ENCODE assay signal across 14 cellular contexts in the genomic region with DNA sequence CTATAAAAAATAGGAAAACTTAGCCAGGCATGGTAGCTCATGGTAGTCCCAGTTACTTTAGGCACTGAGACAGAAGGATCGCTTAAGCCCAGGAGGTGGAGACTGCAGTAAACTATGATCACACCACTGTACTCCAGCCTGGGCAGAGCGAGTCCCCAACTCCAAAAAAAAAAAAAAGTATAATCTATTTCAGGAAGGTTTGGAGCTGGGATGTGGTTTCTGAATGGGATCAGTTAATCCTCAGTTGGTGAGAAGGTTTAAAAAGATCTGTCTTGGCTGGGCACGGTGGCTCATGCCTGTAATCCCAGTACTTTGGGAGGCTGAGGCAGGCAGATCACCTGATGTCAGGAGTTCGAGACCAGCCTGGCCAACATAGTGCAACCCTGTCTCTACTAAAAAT. TPM values are rescaled to one million over a fixed set of nuclear protein-coding genes. Genes with fewer than 3 reads are reported as not detected.
DNase-seq lines count a peak whose midpoint lies in the region; ATAC-seq and TF ChIP-seq lines count a peak whose summit lies in the region.
"Not testable (repeated sequence)": the region's sequence is repeated elsewhere in the genome, so short reads cannot be mapped to it uniquely, and the experiment has no call there.
"Had no signal": no experiment of that assay in that cellular context is flagged by ENCODE, and none has a peak within 500 bp of the region (broad histone marks: within the 10 kb centered on the region; RNA-seq: fewer than 3 reads in every experiment).

No MANE protein-coding gene starts in this region.

- not testable (repeated sequence) for H3K9me3 ChIP-seq in hepatocyte (ENCODE audit: low read depth); upper lobe of right lung

- H3K27ac Mint-ChIP-seq in chondrocyte (ENCODE audit: unreplicated experiment) = not testable (repeated sequence)

- not testable (repeated sequence) for H3K4me2 ChIP-seq in hepatocyte

- H3K9me2 ChIP-seq in hepatocyte (replicated peaks; ENCODE audit: insufficient read depth) = not testable (repeated sequence)

- H3K9me3 Mint-ChIP-seq in chondrocyte (ENCODE audit: low read depth) = not testable (repeated sequence)

- not testable (repeated sequence) for H3K79me2 ChIP-seq in hepatocyte

- not testable (repeated sequence) for ATAC-seq in upper lobe of right lung

- not testable (repeated sequence) for H3K27me3 Mint-ChIP-seq in chondrocyte (ENCODE audit: low read depth)

- H3K4me1 ChIP-seq in hepatocyte (ENCODE audit: insufficient read depth); upper lobe of right lung: not testable (repeated sequence)

- not testable (repeated sequence) for H2AFZ ChIP-seq in hepatocyte

- intact Hi-C loops in posterior vena cava (cut with DNase I); upper lobe of right lung (cut with DNase I): not testable (repeated sequence)

- H3K36me3 Mint-ChIP-seq in chondrocyte (ENCODE audit: low read depth) = not testable (repeated sequence)

- DNase-seq in NCI-H82 (lab: John Stamatoyannopoulos, UW) = peak; percentile 45
- peak; percentile 4 for DNase-seq in chondrocyte (ENCODE audit: low spot score)
- peak; percentile 42 for DNase-seq in fibroblast of villous mesenchyme (ENCODE audit: low read depth)
- DNase-seq in hepatocyte (ENCODE audit: low spot score); substantia nigra (lab: John Stamatoyannopoulos, UW): not testable (repeated sequence)
- peak; percentile 24 for DNase-seq in posterior vena cava (ENCODE audit: low spot score)
- peak; percentile 5 for DNase-seq in upper lobe of right lung

- 92% methylated on average over 4 of the region's 4 CpGs for WGBS in hepatocyte (ENCODE audit: low lambda C conversion rate, missing lambda C conversion rate)

- H3K4me1 Mint-ChIP-seq in chondrocyte (ENCODE audit: low read depth) = peaks cover 70% of the 10 kb centered on the region

- H4K20me1 ChIP-seq in hepatocyte (ENCODE audit: insufficient read depth, poor library complexity, severe bottlenecking) = not testable (repeated sequence)

- not testable (repeated sequence) for H3K4me3 ChIP-seq in fibroblast of villous mesenchyme (ENCODE audit: low read depth, low read length); hepatocyte; upper lobe of right lung

- peak overlapping the region; percentile 92 for H3K27ac ChIP-seq in hepatocyte
- H3K27ac ChIP-seq in substantia nigra (ENCODE audit: low read depth, low read length, poor library complexity, severe bottlenecking) = peak overlapping the region; percentile 53
- H3K27ac ChIP-seq in upper lobe of right lung = not testable (repeated sequence)

- not testable (repeated sequence) for H3K36me3 ChIP-seq in hepatocyte (replicated peaks; ENCODE audit: insufficient read depth, low read depth); upper lobe of right lung

- TF ChIP-seq CTCF in chondrocyte (IDR thresholded peaks at IDR 0.05); fibroblast of villous mesenchyme (IDR thresholded peaks at IDR 0.05; ENCODE audit: insufficient read depth, low read depth, low read length); hepatocyte (IDR thresholded peaks at IDR 0.05; ENCODE audit: poor library complexity); upper lobe of right lung (IDR thresholded peaks at IDR 0.05): not testable (repeated sequence)

- H3K4me3 Mint-ChIP-seq in chondrocyte (ENCODE audit: unreplicated experiment) = not testable (repeated sequence)

- H3K27me3 ChIP-seq in hepatocyte, upper lobe of right lung: not testable (repeated sequence)

RNA-seq across cellular contexts. Expression of a gene that starts 5.9 kb away (rescaled TPM):
- 17.6 to 18.8 TPM (median 17.8 TPM) in 3 replicates for total RNA-seq in chondrocyte
- 0.64 and 1.3 TPM in 2 replicates for total RNA-seq in fibroblast of villous mesenchyme
- total RNA-seq in hepatocyte = 2.0 and 3.4 TPM in 2 replicates
- 1.3 and 1.6 TPM in 2 replicates for polyA plus RNA-seq in hepatocyte
- 10 to 100 TPM; 12.9 to 18.6 TPM for total RNA-seq in posterior vena cava
- total RNA-seq in upper lobe of right lung = 2.3 TPM
- total RNA-seq: CD8-positive, alpha-beta memory T cell; GM12878 had no signal
- polyA plus RNA-seq: CD14-positive monocyte; CD8-positive, alpha-beta memory T cell; GM12878; IgD-negative memory B cell had no signal

RNA-seq across cellular contexts. Expression of a gene that starts 49.3 kb away (rescaled TPM):
- 0.55 to 0.74 TPM (median 0.68 TPM) in 3 replicates for total RNA-seq in chondrocyte
- total RNA-seq in fibroblast of villous mesenchyme = not detected in 2 replicates
- 0.63 TPM in 1 of 2 replicates, not detected in the other for total RNA-seq in hepatocyte
- polyA plus RNA-seq in hepatocyte = 0.66 TPM in 1 of 2 replicates, not detected in the other
- under 1 TPM; 0.14 to 0.65 TPM for total RNA-seq in posterior vena cava
- total RNA-seq in upper lobe of right lung = not detected
- total RNA-seq: CD8-positive, alpha-beta memory T cell; GM12878; GM23248; H7; PC-9 had no signal
- polyA plus RNA-seq: CD8-positive, alpha-beta memory T cell; GM12878; IgD-negative memory B cell had no signal
